Comparison of ENCODE assay signal across 22 cellular contexts in the genomic region with DNA sequence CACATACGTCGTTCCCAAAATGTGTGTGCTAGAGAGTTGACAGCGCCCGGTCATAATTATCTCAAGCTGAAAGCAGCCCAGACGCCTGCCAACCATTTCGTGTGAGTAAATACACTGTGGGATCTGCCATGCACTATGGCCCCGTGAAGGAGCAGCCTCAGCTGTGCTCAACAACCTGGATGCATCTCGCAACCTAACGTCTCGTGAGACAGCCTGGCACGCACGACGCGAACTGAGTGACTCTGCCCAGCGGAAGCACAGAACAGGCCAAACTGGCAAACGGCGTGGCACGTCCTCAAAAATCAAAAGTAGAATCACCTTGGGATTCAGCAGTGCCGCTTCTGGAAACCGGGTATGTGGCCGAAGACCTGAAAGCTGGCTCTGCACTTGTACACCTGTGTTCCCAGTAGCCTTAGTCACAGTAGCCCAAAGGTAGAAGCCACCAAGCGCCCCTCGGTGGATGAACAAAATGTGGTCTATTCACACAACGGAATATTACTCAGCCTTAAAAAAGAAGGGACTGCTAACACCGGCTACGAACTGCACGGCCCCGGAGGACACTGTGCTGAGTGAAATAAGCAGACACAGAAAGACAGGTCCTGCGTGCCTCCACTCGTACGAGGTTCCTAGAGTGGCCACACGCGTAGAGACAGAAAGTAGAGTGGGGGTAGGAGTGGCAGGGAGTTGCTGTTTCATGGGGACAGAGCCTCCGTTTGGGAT. TPM values are rescaled to one million over a fixed set of nuclear protein-coding genes. Genes with fewer than 3 reads are reported as not detected.
DNase-seq lines count a peak whose midpoint lies in the region; ATAC-seq and TF ChIP-seq lines count a peak whose summit lies in the region.
"Had no signal": no experiment of that assay in that cellular context is flagged by ENCODE, and none has a peak within 500 bp of the region (broad histone marks: within the 10 kb centered on the region; RNA-seq: fewer than 3 reads in every experiment).

No MANE protein-coding gene starts in this region.

- H3K9me3 Mint-ChIP-seq in T-helper 2 cell treated with Interferon-gamma antibody and Interleukin-4, amounts not matched to agents 5 μg/mL and 100 μg/mL, for 36 hours: peaks cover 5% of the 10 kb centered on the region
- H3K9me3 Mint-ChIP-seq in natural killer cell treated with Interleukin-12 subunit alpha and Interleukin-12 subunit beta and Interleukin-15 and Interleukin-18, amount 100 ng/mL, for 72 hours: no peaks in the 10 kb centered on the region
- no peaks in the 10 kb centered on the region for H3K9me3 Mint-ChIP-seq in natural killer cell
- no peaks in the 10 kb centered on the region for H3K9me3 Mint-ChIP-seq in activated naive CD8-positive, alpha-beta T cell treated with anti-CD3 and anti-CD28 coated beads, Interleukin-2, amount 50 U/mL, for 24 hours

- H2BK5ac ChIP-seq in neuronal stem cell (ENCODE audit: low read length): no peak overlapping the region

- peaks cover 0 to 6% of the 10 kb centered on the region in 2 donors for H3K4me1 ChIP-seq in neuronal stem cell (ENCODE audit: control insufficient read depth in 2 of 2, insufficient read depth in 1 of 2, low read depth in 1 of 2, low read length in 2 of 2)

- H2AK5ac ChIP-seq in neuronal stem cell (ENCODE audit: low read depth, low read length): peak overlapping the region; percentile 42

- no peak overlapping the region for H2BK120ac ChIP-seq in neuronal stem cell (ENCODE audit: low read depth, low read length)

- no peak overlapping the region for H3K4ac ChIP-seq in neuronal stem cell (ENCODE audit: low read length)

- H2BK12ac ChIP-seq in neuronal stem cell (ENCODE audit: low read length): no peak overlapping the region

- H3K79me1 ChIP-seq in neuronal stem cell (ENCODE audit: low read depth, low read length): peaks cover 2% of the 10 kb centered on the region

- H3K27ac ChIP-seq in neuronal stem cell (replicated peaks; ENCODE audit: low read length): no peak overlapping the region
- H3K27ac ChIP-seq: HL-60 had no signal

- ATAC-seq in natural killer cell treated with Interleukin-12 subunit alpha and Interleukin-12 subunit beta and Interleukin-15 and Interleukin-18, amount 100 ng/mL, for 72 hours: no peak
- ATAC-seq in natural killer cell: no peak
- ATAC-seq in activated naive CD8-positive, alpha-beta T cell treated with anti-CD3 and anti-CD28 coated beads, Interleukin-2, amount 50 U/mL, for 24 hours: no peak
- ATAC-seq: HCT116 had no signal

- intact Hi-C loops in natural killer cell (cut with micrococcal nuclease): loop anchor here (5.0 kb wide), 2 partner anchors 37 to 177 kb away; no protein-coding TSS in a partner anchor
- intact Hi-C loops in lower leg skin (cut with DNase I; ENCODE audit: low total_unique reads): loop anchor here (10.0 kb wide), 1 partner anchor 120 kb away; no protein-coding TSS in a partner anchor

- no peak overlapping the region for H3K23ac ChIP-seq in neuronal stem cell (ENCODE audit: low read depth, low read length, poor library complexity)

- H4K91ac ChIP-seq in neuronal stem cell (ENCODE audit: low read depth, low read length, poor library complexity): no peak overlapping the region

- H3K4me3 Mint-ChIP-seq in T-helper 2 cell treated with Interferon-gamma antibody and Interleukin-4, amounts not matched to agents 5 μg/mL and 100 μg/mL, for 36 hours: no peak overlapping the region
- H3K4me3 Mint-ChIP-seq in natural killer cell treated with Interleukin-12 subunit alpha and Interleukin-12 subunit beta and Interleukin-15 and Interleukin-18, amount 100 ng/mL, for 72 hours: peak overlapping the region; percentile 6
- H3K4me3 Mint-ChIP-seq in natural killer cell: no peak overlapping the region
- peak overlapping the region; percentile 0 for H3K4me3 Mint-ChIP-seq in activated naive CD8-positive, alpha-beta T cell treated with anti-CD3 and anti-CD28 coated beads, Interleukin-2, amount 50 U/mL, for 24 hours
- H3K4me3 Mint-ChIP-seq: CD4-positive, alpha-beta memory T cell had no signal

- H3K9ac ChIP-seq in neuronal stem cell (ENCODE audit: low read depth, low read length, poor library complexity): peak overlapping the region; percentile 64

- H3K27ac Mint-ChIP-seq in T-helper 2 cell treated with Interferon-gamma antibody and Interleukin-4, amounts not matched to agents 5 μg/mL and 100 μg/mL, for 36 hours: peak overlapping the region; percentile 17
- peak overlapping the region; percentile 56 to 97 for H3K27ac Mint-ChIP-seq in natural killer cell treated with Interleukin-12 subunit alpha and Interleukin-12 subunit beta and Interleukin-15 and Interleukin-18, amount 100 ng/mL, for 72 hours
- no peak overlapping the region for H3K27ac Mint-ChIP-seq in natural killer cell
- H3K27ac Mint-ChIP-seq in activated naive CD8-positive, alpha-beta T cell treated with anti-CD3 and anti-CD28 coated beads, Interleukin-2, amount 50 U/mL, for 24 hours: no peak overlapping the region

- no peak overlapping the region for H3K14ac ChIP-seq in neuronal stem cell (ENCODE audit: low read length)

- H2BK15ac ChIP-seq in neuronal stem cell (ENCODE audit: low read length): no peak overlapping the region

- H4K8ac ChIP-seq in neuronal stem cell (ENCODE audit: low read depth, low read length): no peak overlapping the region

- no peak overlapping the region for H3K4me2 ChIP-seq in neuronal stem cell (ENCODE audit: insufficient read depth, low read length, poor library complexity, severe bottlenecking)

- TF ChIP-seq CTCF in natural killer cell (IDR thresholded peaks at IDR 0.05): no peak
- TF ChIP-seq CTCF in lower leg skin (IDR thresholded peaks at IDR 0.05): no peak

- H3K36me3 ChIP-seq in neuronal stem cell (replicated peaks in 1 of 2; ENCODE audit: control insufficient read depth in 2 of 2, insufficient read depth in 2 of 2, low read length in 2 of 2): no peaks in the 10 kb centered on the region

- no peak overlapping the region for H3K18ac ChIP-seq in neuronal stem cell (ENCODE audit: low read length)

- no peak for TF ChIP-seq POLR2A in lower leg skin (IDR thresholded peaks at IDR 0.05)

- H3K4me3 ChIP-seq in neuronal stem cell (ENCODE audit: low read length in 2 of 2): no peak overlapping the region
- no peak overlapping the region for H3K4me3 ChIP-seq in lower leg skin (ENCODE audit: low read depth, poor library complexity, severe bottlenecking)

- peaks cover 0 to 28% (median 0%) of the 10 kb centered on the region in 3 experiments for H3K27me3 ChIP-seq in neuronal stem cell (ENCODE audit: control insufficient read depth in 3 of 3, insufficient read depth in 3 of 3, low read depth in 1 of 3, low read length in 3 of 3)

- peaks cover 0 to 2% of the 10 kb centered on the region in 2 donors for H3K9me3 ChIP-seq in neuronal stem cell (replicated peaks in 1 of 2; ENCODE audit: control insufficient read depth in 2 of 2, insufficient read depth in 1 of 2, low read depth in 1 of 2, low read length in 2 of 2)

- peaks cover 27% of the 10 kb centered on the region for H3K4me1 Mint-ChIP-seq in T-helper 2 cell treated with Interferon-gamma antibody and Interleukin-4, amounts not matched to agents 5 μg/mL and 100 μg/mL, for 36 hours (ENCODE audit: low read depth)
- H3K4me1 Mint-ChIP-seq in natural killer cell treated with Interleukin-12 subunit alpha and Interleukin-12 subunit beta and Interleukin-15 and Interleukin-18, amount 100 ng/mL, for 72 hours (ENCODE audit: low read depth in 2 of 2): peaks cover 23 to 31% of the 10 kb centered on the region in 2 donors
- peaks cover 21 to 26% of the 10 kb centered on the region in 2 donors for H3K4me1 Mint-ChIP-seq in natural killer cell
- peaks cover 35% of the 10 kb centered on the region for H3K4me1 Mint-ChIP-seq in activated naive CD8-positive, alpha-beta T cell treated with anti-CD3 and anti-CD28 coated beads, Interleukin-2, amount 50 U/mL, for 24 hours

- no peak overlapping the region for H2AFZ ChIP-seq in neuronal stem cell (ENCODE audit: low read length)

- peaks cover 12% of the 10 kb centered on the region for H3K27me3 Mint-ChIP-seq in T-helper 2 cell treated with Interferon-gamma antibody and Interleukin-4, amounts not matched to agents 5 μg/mL and 100 μg/mL, for 36 hours (ENCODE audit: low read depth)
- no peaks in the 10 kb centered on the region for H3K27me3 Mint-ChIP-seq in natural killer cell treated with Interleukin-12 subunit alpha and Interleukin-12 subunit beta and Interleukin-15 and Interleukin-18, amount 100 ng/mL, for 72 hours
- H3K27me3 Mint-ChIP-seq in natural killer cell (ENCODE audit: low read depth in 2 of 2): no peaks in the 10 kb centered on the region
- no peaks in the 10 kb centered on the region for H3K27me3 Mint-ChIP-seq in activated naive CD8-positive, alpha-beta T cell treated with anti-CD3 and anti-CD28 coated beads, Interleukin-2, amount 50 U/mL, for 24 hours

- no peaks in the 10 kb centered on the region for H3K36me3 Mint-ChIP-seq in T-helper 2 cell treated with Interferon-gamma antibody and Interleukin-4, amounts not matched to agents 5 μg/mL and 100 μg/mL, for 36 hours (ENCODE audit: low read depth)
- H3K36me3 Mint-ChIP-seq in natural killer cell treated with Interleukin-12 subunit alpha and Interleukin-12 subunit beta and Interleukin-15 and Interleukin-18, amount 100 ng/mL, for 72 hours: no peaks in the 10 kb centered on the region
- no peaks in the 10 kb centered on the region for H3K36me3 Mint-ChIP-seq in natural killer cell
- H3K36me3 Mint-ChIP-seq in activated naive CD8-positive, alpha-beta T cell treated with anti-CD3 and anti-CD28 coated beads, Interleukin-2, amount 50 U/mL, for 24 hours (ENCODE audit: low read depth): no peaks in the 10 kb centered on the region
- H3K36me3 Mint-ChIP-seq: CD4-positive, alpha-beta memory T cell had no signal

- no peak for DNase-seq in T-helper 2 cell treated with Interferon-gamma antibody and Interleukin-4, amounts not matched to agents 5 μg/mL and 100 μg/mL, for 36 hours (ENCODE audit: low spot score)
- DNase-seq in T-helper 2 cell: no peak
- DNase-seq in natural killer cell treated with Interleukin-12 subunit alpha and Interleukin-12 subunit beta and Interleukin-15 and Interleukin-18, amount 100 ng/mL, for 72 hours (ENCODE audit: low spot score): no peak
- DNase-seq in natural killer cell: no peak
- no peak for DNase-seq in activated naive CD8-positive, alpha-beta T cell treated with anti-CD3 and anti-CD28 coated beads, Interleukin-2, amount 50 U/mL, for 24 hours
- DNase-seq in neuronal stem cell (ENCODE audit: low spot score): no peak
- DNase-seq in lower leg skin (ENCODE audit: low spot score in 2 of 2): no peak
- no peak for DNase-seq in activated effector memory CD4-positive, alpha-beta T cell treated with Interleukin-2 at 50 U/mL for 16 hours
- DNase-seq: C1 segment of cervical spinal cord; CD4-positive, alpha-beta memory T cell; COR-L47; KBM-7; MV-4-11; NCI-H1105; NCI-H1436 treated with DMSO at 0.1 percent for 48 hours; NCI-H187 treated with DMSO at 0.1 percent for 48 hours; NCI-H2171 treated with DMSO at 0.1 percent for 48 hours; NCI-H345; NCI-H510A treated with DMSO at 0.1 percent for 48 hours; SHP77 had no signal

- no CpG with 5 or more reads among the region's 34 CpGs for WGBS in neuronal stem cell (ENCODE audit: extremely low coverage in 2 of 2, insufficient read length in 2 of 2, insufficient replicate concordance in 1 of 2), 2 donors
- WGBS in lower leg skin, 2 donors: 87 to 90% methylated on average over 34 of the region's 34 CpGs

RNA-seq across cellular contexts. Expression of gene SLCO4A1, which starts 27.2 kb away (rescaled TPM):
- 10 to 100 TPM; 42.9 to 88.3 TPM for total RNA-seq in natural killer cell treated with Interleukin-12 subunit alpha and Interleukin-12 subunit beta and Interleukin-15 and Interleukin-18, amount 100 ng/mL, for 72 hours
- total RNA-seq in natural killer cell: 1 to 10 TPM in 2 of 3 donors, under 1 TPM in 1; 0.59 to 1.4 (median 1.1) TPM
- 3.5 TPM for polyA plus RNA-seq in neuronal stem cell (2013, experiment 1 of 2)
- polyA plus RNA-seq in neuronal stem cell (2013, experiment 2 of 2): 3.9 TPM
- total RNA-seq in lower leg skin: 100 to 1,000 TPM in 1 of 4 donors, 10 to 100 TPM in 3; 77.9 to 107 (median 81.5) TPM

Comparison
In these comparisons a context has a peak if more than half of its experiments do, and no peak if none do; other contexts are left out.
1. H3K27ac Mint-ChIP-seq: peak in T-helper 2 cell treated with Interferon-gamma antibody and Interleukin-4, amounts not matched to agents 5 μg/mL and 100 μg/mL, for 36 hours (single experiment) and natural killer cell treated with Interleukin-12 subunit alpha and Interleukin-12 subunit beta and Interleukin-15 and Interleukin-18, amount 100 ng/mL, for 72 hours (2 of 2); none in natural killer cell (0 of 2) and activated naive CD8-positive, alpha-beta T cell treated with anti-CD3 and anti-CD28 coated beads, Interleukin-2, amount 50 U/mL, for 24 hours (single experiment).
2. H3K4me3 Mint-ChIP-seq: peak in natural killer cell treated with Interleukin-12 subunit alpha and Interleukin-12 subunit beta and Interleukin-15 and Interleukin-18, amount 100 ng/mL, for 72 hours (single experiment) and activated naive CD8-positive, alpha-beta T cell treated with anti-CD3 and anti-CD28 coated beads, Interleukin-2, amount 50 U/mL, for 24 hours (single experiment); none in T-helper 2 cell treated with Interferon-gamma antibody and Interleukin-4, amounts not matched to agents 5 μg/mL and 100 μg/mL, for 36 hours (single experiment) and natural killer cell (single experiment).
3. RNA of gene SLCO4A1, which starts 27.2 kb away (total RNA-seq): 42.9 to 88.3 TPM in natural killer cell treated with Interleukin-12 subunit alpha and Interleukin-12 subunit beta and Interleukin-15 and Interleukin-18, amount 100 ng/mL, for 72 hours and 77.9 to 107 TPM in lower leg skin; 0.59 to 1.4 TPM in natural killer cell; every median in the first group is over 10 times any median in the second.